8 cellular contexts compared by ENCODE assay signal in genomic region chr13:32587774-32588165, GRCh38. TPM values are rescaled to one million over a fixed set of nuclear protein-coding genes. Genes with fewer than 3 reads are reported as not detected.
DNase-seq lines count a peak whose midpoint lies in the region; ATAC-seq and TF ChIP-seq lines count a peak whose summit lies in the region.

No MANE protein-coding gene starts in this region.

- no peaks in the 10 kb centered on the region for H3K9me3 Mint-ChIP-seq in activated CD4-positive, alpha-beta T cell treated with anti-CD3 and anti-CD28 coated beads for 36 hours (ENCODE audit: low read depth)
- no peaks in the 10 kb centered on the region for H3K9me3 Mint-ChIP-seq in naive B cell

- H3K4me3 ChIP-seq in OCI-LY3 (ENCODE audit: low read length) (peak overlapping the region; percentile 90), duodenal mucosa (ENCODE audit: low read depth in 1 of 2, low read length in 2 of 2) (peak overlapping the region; percentile 81 to 94)

- peaks cover 22% of the 10 kb centered on the region for H3K4me1 ChIP-seq in OCI-LY3 (ENCODE audit: low read length)
- peaks cover 17 to 19% of the 10 kb centered on the region in 2 donors for H3K4me1 ChIP-seq in duodenal mucosa (ENCODE audit: control insufficient read depth in 1 of 2, insufficient read depth in 2 of 2, low read length in 2 of 2)

- ATAC-seq in activated CD4-positive, alpha-beta T cell treated with anti-CD3 and anti-CD28 coated beads for 36 hours, result no peak
- ATAC-seq in naive B cell (ENCODE audit: low read depth in 2 of 2), result no peak
- no peak for ATAC-seq in esophagus mucosa

- H3K36me3 ChIP-seq in OCI-LY3 (replicated peaks; ENCODE audit: low read depth, low read length) (no peaks in the 10 kb centered on the region), duodenal mucosa (ENCODE audit: control insufficient read depth in 1 of 2, insufficient read depth in 2 of 2, low read length in 2 of 2) (no peaks in the 10 kb centered on the region)

- H3K27ac Mint-ChIP-seq in activated CD4-positive, alpha-beta T cell treated with anti-CD3 and anti-CD28 coated beads for 36 hours, result peak overlapping the region; percentile 93
- peak overlapping the region; percentile 69 to 97 (median 95) for H3K27ac Mint-ChIP-seq in naive B cell

- TF ChIP-seq CTCF in OCI-LY3 (IDR thresholded peaks at IDR 0.05; ENCODE audit: low read depth, low read length), result no peak

- CTCF ChIA-PET in activated CD4-positive, alpha-beta T cell treated with anti-CD3 and anti-CD28 coated beads for 36 hours (lab: Charles Lee), result interaction anchor here (0.6 to 6.9 kb wide), 16 partner anchors 13 to 953 kb away, joined by 3 to 63 read pairs (median 4); no protein-coding TSS in a partner anchor

- H3K79me2 ChIP-seq in OCI-LY3 (ENCODE audit: low read length), result peaks cover 59% of the 10 kb centered on the region

- peaks cover 3% of the 10 kb centered on the region for H3K27me3 Mint-ChIP-seq in activated CD4-positive, alpha-beta T cell treated with anti-CD3 and anti-CD28 coated beads for 36 hours
- H3K27me3 Mint-ChIP-seq in naive B cell, result peaks cover 0 to 6% (median 0%) of the 10 kb centered on the region in 3 donors

- peak overlapping the region; percentile 92 for H3K4me3 Mint-ChIP-seq in activated CD4-positive, alpha-beta T cell treated with anti-CD3 and anti-CD28 coated beads for 36 hours
- peak overlapping the region; percentile 93 to 99 (median 96) for H3K4me3 Mint-ChIP-seq in naive B cell

- H3K4me2 ChIP-seq in OCI-LY3 (ENCODE audit: low read length), result peak overlapping the region; percentile 86

- POLR2A ChIA-PET in activated CD4-positive, alpha-beta T cell treated with anti-CD3 and anti-CD28 coated beads for 36 hours (lab: Charles Lee), result interaction anchor here (0.7 to 0.9 kb wide), 4 partner anchors 35 to 955 kb away, joined by 3 to 5 read pairs (median 3); partner anchors contain the start of genes BRCA2 and ZAR1L

- no peak overlapping the region; the same call in 1 of the 2 replicates for H2AFZ ChIP-seq in OCI-LY3 (ENCODE audit: low read depth, low read length)

- H3K9me3 ChIP-seq in OCI-LY3 (ENCODE audit: insufficient read depth, low read length) (no peaks in the 10 kb centered on the region), duodenal mucosa (ENCODE audit: control insufficient read depth in 1 of 2, low read length in 2 of 2) (no peaks in the 10 kb centered on the region)

- no peak for DNase-seq in activated CD4-positive, alpha-beta T cell treated with anti-CD3 and anti-CD28 coated beads for 36 hours
- DNase-seq in activated CD4-positive, alpha-beta T cell treated with anti-CD3 and anti-CD28 coated beads, Interleukin-2, amount 50 U/mL, for 4 hours, result no peak
- DNase-seq in naive B cell (no peak), NCI-H2029 (lab: John Stamatoyannopoulos, UW) (no peak)
- DNase-seq in central memory CD4-positive, alpha-beta T cell, result no peak

- H3K9ac ChIP-seq in OCI-LY3 (ENCODE audit: low read length) (peak overlapping the region; percentile 77), duodenal mucosa (ENCODE audit: low read depth in 1 of 2, low read length in 2 of 2) (peak overlapping the region; percentile 60 to 65)

- intact Hi-C loops in activated CD4-positive, alpha-beta T cell treated with anti-CD3 and anti-CD28 coated beads for 36 hours (cut with DNase I, micrococcal nuclease), result loop anchor here (1.0 to 10.0 kb wide), 10 partner anchors 52 to 1230 kb away; partner anchors contain the start of genes BRCA2 (in 1 of the 2), KL (in 1 of the 2), RFC3 (in 1 of the 2) and ZAR1L (in 1 of the 2)

- peaks cover 43% of the 10 kb centered on the region for H4K20me1 ChIP-seq in OCI-LY3 (ENCODE audit: insufficient read depth, low read length)

- peaks cover 48% of the 10 kb centered on the region for H3K4me1 Mint-ChIP-seq in activated CD4-positive, alpha-beta T cell treated with anti-CD3 and anti-CD28 coated beads for 36 hours
- peaks cover 32 to 56% (median 52%) of the 10 kb centered on the region in 3 donors for H3K4me1 Mint-ChIP-seq in naive B cell

- H3K27me3 ChIP-seq in OCI-LY3 (ENCODE audit: low read depth, low read length) (peaks cover 5% of the 10 kb centered on the region; the same call in 1 of the 2 replicates), duodenal mucosa (ENCODE audit: control insufficient read depth in 1 of 2, insufficient read depth in 2 of 2, low read length in 2 of 2) (no peaks in the 10 kb centered on the region)

- peak overlapping the region; percentile 57; the same call in 1 of the 2 replicates for H3K27ac ChIP-seq in OCI-LY3 (ENCODE audit: low read length)
- peak overlapping the region; percentile 86 for H3K27ac ChIP-seq in duodenal mucosa (ENCODE audit: low read depth, low read length)

- peaks cover 3% of the 10 kb centered on the region for H3K36me3 Mint-ChIP-seq in activated CD4-positive, alpha-beta T cell treated with anti-CD3 and anti-CD28 coated beads for 36 hours (ENCODE audit: low read depth)
- H3K36me3 Mint-ChIP-seq in naive B cell, result no peaks in the 10 kb centered on the region

RNA-seq across cellular contexts. Expression of gene PDS5B, which starts 1.5 kb away (rescaled TPM):
- total RNA-seq in activated CD4-positive, alpha-beta T cell treated with anti-CD3 and anti-CD28 coated beads for 36 hours, result 10 to 100 TPM; 51.3 to 75.7 TPM
- 10 to 100 TPM; 38.8 to 50.4 (median 43.0) TPM for polyA plus RNA-seq in naive B cell (ENCODE audit: low read depth in 6 of 6)
- 14.3 TPM for total RNA-seq in esophagus mucosa

RNA-seq across cellular contexts. Expression of gene N4BP2L2, which starts 49.2 kb away (rescaled TPM):
- 100 to 1,000 TPM in 1 of 2 experiments, 10 to 100 TPM in 1; 95.1 to 105 TPM for total RNA-seq in activated CD4-positive, alpha-beta T cell treated with anti-CD3 and anti-CD28 coated beads for 36 hours
- 100 to 1,000 TPM; 164 to 230 (median 195) TPM for polyA plus RNA-seq in naive B cell (ENCODE audit: low read depth in 6 of 6)
- 46.1 TPM for total RNA-seq in esophagus mucosa
